Comparison of ENCODE assay signal across 12 cellular contexts in the genomic region with DNA sequence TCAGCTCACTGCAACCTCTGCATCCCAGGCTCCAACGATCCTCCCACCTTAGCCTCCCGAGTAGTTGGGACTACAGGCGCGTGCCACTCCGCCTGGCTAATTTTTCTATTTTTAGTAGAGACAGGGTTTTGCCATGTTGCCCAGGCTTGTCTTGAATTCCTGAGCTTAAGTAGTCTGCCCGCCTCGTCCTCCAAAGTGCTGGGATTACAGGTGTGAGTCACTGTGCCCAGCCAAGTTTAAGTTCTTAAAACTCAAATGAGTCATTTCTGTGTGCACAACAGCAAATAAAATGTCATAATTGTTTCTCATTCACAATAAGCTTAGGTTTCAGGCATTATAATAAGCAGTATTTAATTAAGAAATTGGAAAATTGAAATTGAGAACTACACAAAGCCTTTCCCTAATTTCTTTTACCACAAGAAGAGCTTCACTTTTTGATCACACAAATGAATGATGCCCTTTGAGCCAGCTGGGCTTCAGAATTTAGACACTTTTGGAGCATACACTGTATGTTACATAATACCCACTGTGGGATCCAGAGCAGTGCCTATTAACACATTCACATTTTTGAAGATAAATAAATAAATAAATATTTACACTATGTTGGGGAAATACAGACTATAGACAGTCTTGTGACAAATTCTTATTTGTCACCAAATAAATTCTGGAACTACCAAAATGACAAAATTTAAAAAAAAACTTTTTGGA. TPM values are rescaled to one million over a fixed set of nuclear protein-coding genes. Genes with fewer than 3 reads are reported as not detected.
DNase-seq lines count a peak whose midpoint lies in the region; ATAC-seq and TF ChIP-seq lines count a peak whose summit lies in the region.
"Had no signal": no experiment of that assay in that cellular context is flagged by ENCODE, and none has a peak within 500 bp of the region (broad histone marks: within the 10 kb centered on the region; RNA-seq: fewer than 3 reads in every experiment).

No MANE protein-coding gene starts in this region.

- H3K27ac Mint-ChIP-seq in stimulated activated naive B cell treated with anti-CD40 and anti-IgM and Interleukin-4, amounts not matched to agents 10 μg/mL and 1 μg/mL and 100 μg/mL, for 72 hours = no peak overlapping the region

- TF ChIP-seq POLR2A in transverse colon (IDR thresholded peaks at IDR 0.05) = no peak

- DNase-seq in HPDE6-E6E7 (ENCODE audit: extremely low spot score) = peak; percentile 70
- DNase-seq in fibroblast of pulmonary artery (ENCODE audit: low read depth) = peak; percentile 56
- peak; percentile 26 for DNase-seq in transverse colon
- no peak for DNase-seq in NCI-H345 (lab: John Stamatoyannopoulos, UW)
- no peak for DNase-seq in NCI-H2081 treated with DMSO at 0.1 percent for 48 hours (lab: John Stamatoyannopoulos, UW)
- no peak for DNase-seq in stimulated activated naive B cell treated with anti-CD40 and anti-IgM and Interleukin-4, amounts not matched to agents 10 μg/mL and 1 μg/mL and 100 μg/mL, for 72 hours
- DNase-seq: activated CD4-positive, alpha-beta T cell treated with anti-CD3 and anti-CD28 coated beads, Interleukin-2, amount 50 U/mL, for 4 hours; activated naive CD4-positive, alpha-beta T cell treated with anti-CD3 and anti-CD28 coated beads, Interleukin-2, amount 50 U/mL, for 16 hours; NCI-H2029; uterus had no signal

- H3K4me1 Mint-ChIP-seq in stimulated activated naive B cell treated with anti-CD40 and anti-IgM and Interleukin-4, amounts not matched to agents 10 μg/mL and 1 μg/mL and 100 μg/mL, for 72 hours = no peaks in the 10 kb centered on the region

- no peaks in the 10 kb centered on the region for H3K36me3 ChIP-seq in transverse colon
- H3K36me3 ChIP-seq: uterus had no signal

- TF ChIP-seq CTCF in fibroblast of pulmonary artery (IDR thresholded peaks at IDR 0.05; ENCODE audit: low read length, missing control alignments) = no peak
- TF ChIP-seq CTCF in transverse colon (IDR thresholded peaks at IDR 0.05) = no peak

- peaks cover 0 to 16% (median 0%) of the 10 kb centered on the region in 4 donors for H3K4me1 ChIP-seq in transverse colon
- H3K4me1 ChIP-seq: uterus had no signal

- H3K4me3 ChIP-seq in fibroblast of pulmonary artery (replicated peaks; ENCODE audit: low read depth, low read length) (no peak overlapping the region), transverse colon (no peak overlapping the region)
- H3K4me3 ChIP-seq: uterus had no signal

- H3K27ac ChIP-seq in transverse colon = no peak overlapping the region
- H3K27ac ChIP-seq: HL-60, uterus had no signal

- intact Hi-C loops in transverse colon (cut with DNase I; ENCODE audit: low total_unique reads) = no loop called here

- no peaks in the 10 kb centered on the region for H3K9me3 ChIP-seq in transverse colon
- H3K9me3 ChIP-seq: uterus had no signal

- H3K36me3 Mint-ChIP-seq in stimulated activated naive B cell treated with anti-CD40 and anti-IgM and Interleukin-4, amounts not matched to agents 10 μg/mL and 1 μg/mL and 100 μg/mL, for 72 hours = no peaks in the 10 kb centered on the region

- TF ChIP-seq EP300 in transverse colon (IDR thresholded peaks at IDR 0.05; ENCODE audit: low read depth) = no peak

- H3K9me3 Mint-ChIP-seq in stimulated activated naive B cell treated with anti-CD40 and anti-IgM and Interleukin-4, amounts not matched to agents 10 μg/mL and 1 μg/mL and 100 μg/mL, for 72 hours = no peaks in the 10 kb centered on the region

- no peaks in the 10 kb centered on the region for H3K27me3 ChIP-seq in transverse colon
- H3K27me3 ChIP-seq: uterus had no signal

- H3K27me3 Mint-ChIP-seq in stimulated activated naive B cell treated with anti-CD40 and anti-IgM and Interleukin-4, amounts not matched to agents 10 μg/mL and 1 μg/mL and 100 μg/mL, for 72 hours = no peaks in the 10 kb centered on the region

- ATAC-seq in SK-N-SH treated with all-trans-retinoic acid at 6 μM for 48 hours = peak; percentile 76
- ATAC-seq in stimulated activated naive B cell treated with anti-CD40 and anti-IgM and Interleukin-4, amounts not matched to agents 10 μg/mL and 1 μg/mL and 100 μg/mL, for 72 hours (replicated peaks) = no peak

- WGBS in transverse colon (ENCODE audit: low coverage in 1 of 2), 2 donors = 50 to 77% methylated on average over 2 to 7 of the region's 7 CpGs

- no peak overlapping the region for H3K4me3 Mint-ChIP-seq in stimulated activated naive B cell treated with anti-CD40 and anti-IgM and Interleukin-4, amounts not matched to agents 10 μg/mL and 1 μg/mL and 100 μg/mL, for 72 hours

- in situ Hi-C loops in transverse colon (cut with MboI; ENCODE audit: low pct_ligation_motif_present in 1 of 4, low pct_unique_long_range_greater_than_20kb in 1 of 4, low sequenced_read_pairs in 3 of 4) = no loop called here

TF ChIP-seq in SK-N-SH treated with all-trans-retinoic acid at 6 μM for 48 hours, 23 proteins besides CTCF, POLR2A, EP300 and RAD21:
- TF ChIP-seq, protein P1, sequence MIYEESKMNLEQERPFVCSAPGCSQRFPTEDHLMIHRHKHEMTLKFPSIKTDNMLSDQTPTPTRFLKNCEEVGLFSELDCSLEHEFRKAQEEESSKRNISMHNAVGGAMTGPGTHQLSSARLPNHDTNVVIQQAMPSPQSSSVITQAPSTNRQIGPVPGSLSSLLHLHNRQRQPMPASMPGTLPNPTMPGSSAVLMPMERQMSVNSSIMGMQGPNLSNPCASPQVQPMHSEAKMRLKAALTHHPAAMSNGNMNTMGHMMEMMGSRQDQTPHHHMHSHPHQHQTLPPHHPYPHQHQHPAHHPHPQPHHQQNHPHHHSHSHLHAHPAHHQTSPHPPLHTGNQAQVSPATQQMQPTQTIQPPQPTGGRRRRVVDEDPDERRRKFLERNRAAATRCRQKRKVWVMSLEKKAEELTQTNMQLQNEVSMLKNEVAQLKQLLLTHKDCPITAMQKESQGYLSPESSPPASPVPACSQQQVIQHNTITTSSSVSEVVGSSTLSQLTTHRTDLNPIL (CRISPR knock-in tag; IDR thresholded peaks at IDR 0.05; ENCODE audit: low read depth) = 0 out of 2 replicates have a peak, but pooled peaks have one; percentile 14
- TF ChIP-seq ISL1 (CRISPR knock-in tag; IDR thresholded peaks at IDR 0.05) (peak; percentile 32; the same call in 1 of the 2 replicates), ZNF565 (CRISPR knock-in tag; conservative IDR thresholded peaks at IDR 0.05; ENCODE audit: low read depth) (no peak), ZFP3 (CRISPR knock-in tag; IDR thresholded peaks at IDR 0.05) (no peak), ESRRG (CRISPR knock-in tag; IDR thresholded peaks at IDR 0.05) (no peak)

RNA-seq across cellular contexts. Expression of a gene that starts 8.6 kb away (rescaled TPM):
- 10 to 100 TPM; 28.8 to 84.5 (median 53.2) TPM for total RNA-seq in transverse colon

RNA-seq across cellular contexts. Expression of a gene that starts 50.5 kb away (rescaled TPM):
- total RNA-seq in transverse colon = under 1 TPM in 2 of 4 donors, not detected in 2; 0.16 to 0.27 TPM

Comparison
In these comparisons a context has a peak if more than half of its experiments do, and no peak if none do; other contexts are left out.
1. DNase-seq: peak in HPDE6-E6E7 (single experiment), fibroblast of pulmonary artery (single experiment) and transverse colon (single experiment); none in NCI-H345 (single experiment), NCI-H2081 treated with DMSO at 0.1 percent for 48 hours (single experiment) and stimulated activated naive B cell treated with anti-CD40 and anti-IgM and Interleukin-4, amounts not matched to agents 10 μg/mL and 1 μg/mL and 100 μg/mL, for 72 hours (single experiment).